25 cellular contexts compared by ENCODE assay signal in the genomic region with DNA sequence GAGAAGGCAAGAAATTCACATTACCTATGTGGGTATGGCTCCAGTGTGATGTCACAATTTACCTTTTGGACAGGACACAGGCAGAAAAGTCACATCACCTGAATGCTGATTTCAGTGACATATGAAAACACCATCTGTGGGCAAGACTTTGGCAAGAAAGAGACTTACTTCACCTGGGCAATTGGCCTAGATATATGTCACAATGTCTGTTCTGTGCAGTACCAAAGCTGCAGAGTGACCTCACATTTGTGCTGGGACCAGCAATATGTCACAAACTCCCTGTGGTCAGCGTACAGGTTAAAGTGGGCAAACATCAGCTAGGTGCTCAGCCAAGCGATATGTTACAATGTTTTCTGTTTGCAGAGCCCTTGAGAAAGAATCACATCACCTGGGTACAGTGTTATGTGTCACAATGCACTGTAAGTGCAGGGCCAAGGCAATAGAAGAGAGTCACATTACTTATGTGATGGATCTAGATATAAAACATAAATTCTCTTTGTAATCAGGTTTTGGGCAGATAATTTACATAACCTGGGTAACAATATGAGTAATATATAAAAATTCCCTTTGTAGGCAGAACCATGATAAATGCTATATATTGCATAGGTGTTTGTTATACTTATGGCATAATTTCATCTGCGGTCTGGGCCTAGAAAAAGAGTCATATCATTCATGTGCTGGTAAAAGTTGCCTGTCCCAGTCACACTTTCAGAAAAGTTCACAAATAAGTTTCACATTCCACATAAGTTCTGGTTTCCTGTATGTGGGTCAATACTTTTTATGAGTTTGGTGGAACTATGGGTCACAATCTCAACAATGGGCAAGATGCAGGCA.
"Had no signal": no experiment of that assay in that cellular context is flagged by ENCODE, and none has a peak within 500 bp of the region (broad histone marks: within the 10 kb centered on the region; RNA-seq: fewer than 3 reads in every experiment).

No MANE protein-coding gene starts in this region.

- H3K36me3 ChIP-seq: left ventricle myocardium inferior, neural progenitor cell, ovary, right atrium auricular region, right lobe of liver, tibial nerve, vagina had no signal

- H3K27ac Mint-ChIP-seq: mesothelial cell of epicardium; naive B cell; natural killer cell; nephron progenitor cell; neural progenitor cell; progenitor cell of endocrine pancreas; stimulated activated naive B cell treated with anti-CD40 and anti-IgM and Interleukin-4, amounts not matched to agents 10 μg/mL and 1 μg/mL and 100 μg/mL, for 72 hours; stimulated activated naive CD8-positive, alpha-beta T cell treated with anti-CD3 and anti-CD28 coated beads, Interleukin-15, Interleukin-2, amounts not matched to agents 100 ng/mL and 50 ng/mL, for 24 hours; type B pancreatic cell had no signal

- H3K4me3 Mint-ChIP-seq: mesothelial cell of epicardium; naive B cell; natural killer cell; nephron progenitor cell; neural progenitor cell; stimulated activated naive B cell treated with anti-CD40 and anti-IgM and Interleukin-4, amounts not matched to agents 10 μg/mL and 1 μg/mL and 100 μg/mL, for 72 hours; stimulated activated naive CD8-positive, alpha-beta T cell treated with anti-CD3 and anti-CD28 coated beads, Interleukin-15, Interleukin-2, amounts not matched to agents 100 ng/mL and 50 ng/mL, for 24 hours; type B pancreatic cell had no signal

- H3K27me3 ChIP-seq: neural progenitor cell, ovary, right atrium auricular region, right lobe of liver, tibial nerve, vagina had no signal

- H3K9me3 Mint-ChIP-seq: mesothelial cell of epicardium; naive B cell; natural killer cell; nephron progenitor cell; neural progenitor cell; stimulated activated naive B cell treated with anti-CD40 and anti-IgM and Interleukin-4, amounts not matched to agents 10 μg/mL and 1 μg/mL and 100 μg/mL, for 72 hours; stimulated activated naive CD8-positive, alpha-beta T cell treated with anti-CD3 and anti-CD28 coated beads, Interleukin-15, Interleukin-2, amounts not matched to agents 100 ng/mL and 50 ng/mL, for 24 hours; type B pancreatic cell had no signal

- H3K27ac ChIP-seq: left ventricle myocardium inferior, neural progenitor cell, ovary, right atrium auricular region, right lobe of liver, tibial nerve, vagina had no signal

- H3K4me3 ChIP-seq: left ventricle myocardium inferior, lung, neural progenitor cell, ovary, right atrium auricular region, right lobe of liver, smooth muscle cell, tibial nerve, vagina had no signal

- H3K36me3 Mint-ChIP-seq: mesothelial cell of epicardium; naive B cell; natural killer cell; neural progenitor cell; stimulated activated naive B cell treated with anti-CD40 and anti-IgM and Interleukin-4, amounts not matched to agents 10 μg/mL and 1 μg/mL and 100 μg/mL, for 72 hours; type B pancreatic cell had no signal

- H3K4me1 ChIP-seq: left ventricle myocardium inferior, neural progenitor cell, right atrium auricular region, right lobe of liver, tibial nerve, vagina had no signal

- H3K4me1 Mint-ChIP-seq: mesothelial cell of epicardium; naive B cell; natural killer cell; nephron progenitor cell; neural progenitor cell; stimulated activated naive B cell treated with anti-CD40 and anti-IgM and Interleukin-4, amounts not matched to agents 10 μg/mL and 1 μg/mL and 100 μg/mL, for 72 hours had no signal

- DNase-seq: hypothalamus; islet precursor cell; left ventricle myocardium inferior; mesendoderm; naive B cell; natural killer cell; nephron progenitor cell; ovary; right lobe of liver; stimulated activated CD4-positive, alpha-beta T cell treated with anti-CD3 and anti-CD28 coated beads, Interleukin-1b, Interleukin-23, amount 100 ng/mL, for 48 hours; stimulated activated CD4-positive, alpha-beta T cell treated with anti-CD3 and anti-CD28 coated beads, Interleukin-2, amount 100 ng/mL, for 48 hours; stimulated activated CD4-positive, alpha-beta T cell treated with anti-CD3 and anti-CD28 coated beads, Interleukin-4, amount 100 ng/mL, for 4 hours; stimulated activated CD8-positive, alpha-beta memory T cell treated with anti-CD3 and anti-CD28 coated beads, Interleukin-4, amount 100 ng/mL, for 48 hours; stimulated activated naive B cell treated with anti-CD40 and anti-IgM and Interleukin-4, amounts not matched to agents 10 μg/mL and 1 μg/mL and 100 μg/mL, for 72 hours; substantia nigra had no signal

- ATAC-seq: natural killer cell; right lobe of liver; stimulated activated naive B cell treated with anti-CD40 and anti-IgM and Interleukin-4, amounts not matched to agents 10 μg/mL and 1 μg/mL and 100 μg/mL, for 72 hours had no signal

- H3K27me3 Mint-ChIP-seq: naive B cell; progenitor cell of endocrine pancreas; stimulated activated naive B cell treated with anti-CD40 and anti-IgM and Interleukin-4, amounts not matched to agents 10 μg/mL and 1 μg/mL and 100 μg/mL, for 72 hours; stimulated activated naive CD8-positive, alpha-beta T cell treated with anti-CD3 and anti-CD28 coated beads, Interleukin-15, Interleukin-2, amounts not matched to agents 100 ng/mL and 50 ng/mL, for 24 hours; type B pancreatic cell had no signal

- H3K9me3 ChIP-seq: left ventricle myocardium inferior, ovary, right atrium auricular region, right lobe of liver, tibial nerve, vagina had no signal
